8 cellular contexts compared by ENCODE assay signal in the genomic region with DNA sequence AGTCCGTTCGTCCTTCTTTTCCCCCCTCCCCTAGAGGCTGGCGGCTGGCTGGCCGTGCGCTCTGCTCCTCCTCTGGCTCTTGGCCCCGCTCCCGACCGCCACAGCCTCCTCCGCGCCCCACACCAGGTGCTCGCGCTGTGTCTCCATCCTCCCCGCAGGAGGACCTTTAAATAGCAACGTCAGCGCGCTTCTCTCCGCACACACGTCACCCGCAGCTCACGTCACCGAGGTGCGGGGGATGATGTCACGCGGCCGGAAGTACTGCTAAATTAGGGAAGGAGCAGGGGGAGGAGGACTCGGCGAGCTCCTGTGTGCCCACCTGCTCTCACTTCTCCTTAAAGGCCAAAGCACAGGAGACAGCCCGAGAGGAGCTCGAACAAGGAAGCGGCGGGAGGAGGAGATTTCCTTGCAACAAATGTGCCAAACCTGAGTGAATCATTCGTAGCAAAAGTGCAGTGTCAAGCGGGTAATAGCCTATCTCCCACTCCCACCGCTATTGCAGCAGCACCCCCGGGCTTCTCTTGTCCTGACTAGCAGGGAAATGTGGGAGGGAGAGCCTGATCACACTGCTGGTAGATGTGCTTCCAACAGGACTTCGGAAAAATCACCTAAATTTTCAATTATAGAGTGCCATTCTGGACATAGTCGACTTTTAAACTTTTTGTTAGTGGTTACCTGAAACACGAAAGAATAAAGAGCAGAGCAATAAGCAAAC. TPM values are rescaled to one million over a fixed set of nuclear protein-coding genes. Genes with fewer than 3 reads are reported as not detected.
A peak's percentile ranks its signal among the peaks of the same experiment; 100 is the strongest.
DNase-seq lines count a peak whose midpoint lies in the region; ATAC-seq, FAIRE-seq and TF ChIP-seq lines count a peak whose summit lies in the region.

No MANE protein-coding gene starts in this region.

- ATAC-seq in GM18870 (IDR thresholded peaks at IDR 0.05; ENCODE audit: unreplicated experiment): peak; percentile 83
- ATAC-seq in HG03108 (IDR thresholded peaks at IDR 0.05; ENCODE audit: unreplicated experiment): peak; percentile 79

- 4% methylated on average over 37 of the region's 38 CpGs for whole genome bisulfite sequencing in smooth muscle cell (ENCODE audit: low lambda C conversion rate)

- H4K20me1 ChIP-seq in smooth muscle cell (ENCODE audit: low read depth): peaks cover 40% of the 10 kb centered on the region

- TF ChIP-seq CTCF in WI38 (IDR thresholded peaks at IDR 0.05; ENCODE audit: low read depth, low read length) (no peak), bronchial epithelial cell (IDR thresholded peaks at IDR 0.05; ENCODE audit: insufficient read depth, low read length, severe bottlenecking) (no peak), smooth muscle cell (IDR thresholded peaks at IDR 0.05; ENCODE audit: borderline replicate concordance, insufficient read depth, poor library complexity, severe bottlenecking) (no peak)

- H3K4me3 ChIP-seq in WI38 (ENCODE audit: low read depth, low read length) (peak overlapping the region; percentile 75), bronchial epithelial cell (ENCODE audit: low read depth, low read length) (peak overlapping the region; percentile 76), smooth muscle cell (peak overlapping the region; percentile 80)

- H3K36me3 ChIP-seq in bronchial epithelial cell (ENCODE audit: control insufficient read depth, insufficient read depth, low read length) (no peaks in the 10 kb centered on the region), smooth muscle cell (ENCODE audit: low read depth) (no peaks in the 10 kb centered on the region)

- peak overlapping the region; percentile 93 for H3K9ac ChIP-seq in smooth muscle cell (ENCODE audit: low read depth)

- H3K4me2 ChIP-seq in smooth muscle cell: peak overlapping the region; percentile 98

- H3F3A ChIP-seq in smooth muscle cell (ENCODE audit: low read depth): no peaks in the 10 kb centered on the region

- in situ Hi-C loops in ACHN (cut with HindIII; ENCODE audit: low pct_ligation_motif_present, low pct_unique_long_range_greater_than_20kb, low sequenced_read_pairs): no loop called here

- H3K9me3 ChIP-seq in smooth muscle cell (replicated peaks; ENCODE audit: low read depth): no peaks in the 10 kb centered on the region

- DNase-seq in ACHN (peak; percentile 89), NCI-H2171 treated with DMSO at 0.1 percent for 48 hours (lab: John Stamatoyannopoulos, UW) (peak; percentile 87), bronchial epithelial cell (ENCODE audit: low read depth) (peak; percentile 95), iPS-NIHi7 (ENCODE audit: extremely low spot score) (peak; percentile 90), smooth muscle cell (lab: John Stamatoyannopoulos, UW; ENCODE audit: unreplicated experiment) (peak; percentile 81)

- peak; percentile 68 for FAIRE-seq in bronchial epithelial cell (lab: Jason Lieb, UNC)

- H3K27me3 ChIP-seq in bronchial epithelial cell (ENCODE audit: control insufficient read depth, insufficient read depth, low read length): no peaks in the 10 kb centered on the region
- H3K27me3 ChIP-seq in smooth muscle cell (ENCODE audit: low read depth): no peaks in the 10 kb centered on the region

- H3K4me1 ChIP-seq in smooth muscle cell (ENCODE audit: low read depth): peaks cover 24% of the 10 kb centered on the region

- peak overlapping the region; percentile 64 for H2AFZ ChIP-seq in smooth muscle cell (ENCODE audit: low read depth)

- H3K27ac ChIP-seq in smooth muscle cell (ENCODE audit: low read depth): peak overlapping the region; percentile 88

- H3K79me2 ChIP-seq in smooth muscle cell (ENCODE audit: low read depth): peaks cover 34% of the 10 kb centered on the region

RNA-seq across cellular contexts. Expression of a gene that starts 0.6 kb away (rescaled TPM):
- 20.5 and 40.3 TPM in 2 replicates for total RNA-seq in bronchial epithelial cell
- 12.7 and 14.9 TPM in 2 replicates for total RNA-seq in smooth muscle cell
- polyA plus RNA-seq in smooth muscle cell: 4.4 and 7.2 TPM in 2 replicates

Comparison
In these comparisons a context has a peak if more than half of its experiments do, and no peak if none do; other contexts are left out.
1. Peak in every context shown above with its lines: DNase-seq, ATAC-seq, H3K4me3 ChIP-seq and H3K27ac ChIP-seq.